In the genomic region with DNA sequence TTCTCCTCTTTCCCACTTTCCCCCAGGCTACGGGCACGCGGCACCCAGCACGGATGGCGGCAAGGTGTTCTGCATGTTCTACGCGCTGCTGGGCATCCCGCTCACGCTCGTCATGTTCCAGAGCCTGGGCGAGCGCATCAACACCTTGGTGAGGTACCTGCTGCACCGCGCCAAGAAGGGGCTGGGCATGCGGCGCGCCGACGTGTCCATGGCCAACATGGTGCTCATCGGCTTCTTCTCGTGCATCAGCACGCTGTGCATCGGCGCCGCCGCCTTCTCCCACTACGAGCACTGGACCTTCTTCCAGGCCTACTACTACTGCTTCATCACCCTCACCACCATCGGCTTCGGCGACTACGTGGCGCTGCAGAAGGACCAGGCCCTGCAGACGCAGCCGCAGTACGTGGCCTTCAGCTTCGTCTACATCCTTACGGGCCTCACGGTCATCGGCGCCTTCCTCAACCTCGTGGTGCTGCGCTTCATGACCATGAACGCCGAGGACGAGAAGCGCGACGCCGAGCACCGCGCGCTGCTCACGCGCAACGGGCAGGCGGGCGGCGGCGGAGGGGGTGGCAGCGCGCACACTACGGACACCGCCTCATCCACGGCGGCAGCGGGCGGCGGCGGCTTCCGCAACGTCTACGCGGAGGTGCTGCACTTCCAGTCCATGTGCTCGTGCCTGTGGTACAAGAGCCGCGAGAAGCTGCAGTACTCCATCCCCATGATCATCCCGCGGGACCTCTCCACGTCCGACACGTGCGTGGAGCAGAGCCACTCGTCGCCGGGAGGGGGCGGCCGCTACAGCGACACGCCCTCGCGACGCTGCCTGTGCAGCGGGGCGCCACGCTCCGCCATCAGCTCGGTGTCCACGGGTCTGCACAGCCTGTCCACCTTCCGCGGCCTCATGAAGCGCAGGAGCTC, we compare ENCODE assay signal across 1 cellular context.
TF ChIP-seq lines count a peak whose summit lies in the region.

No MANE protein-coding gene starts in this region.

TF ChIP-seq in A549, 52 proteins besides CTCF, POLR2A, EP300 and RAD21 (continued from another document):
- TF ChIP-seq, protein P1, sequence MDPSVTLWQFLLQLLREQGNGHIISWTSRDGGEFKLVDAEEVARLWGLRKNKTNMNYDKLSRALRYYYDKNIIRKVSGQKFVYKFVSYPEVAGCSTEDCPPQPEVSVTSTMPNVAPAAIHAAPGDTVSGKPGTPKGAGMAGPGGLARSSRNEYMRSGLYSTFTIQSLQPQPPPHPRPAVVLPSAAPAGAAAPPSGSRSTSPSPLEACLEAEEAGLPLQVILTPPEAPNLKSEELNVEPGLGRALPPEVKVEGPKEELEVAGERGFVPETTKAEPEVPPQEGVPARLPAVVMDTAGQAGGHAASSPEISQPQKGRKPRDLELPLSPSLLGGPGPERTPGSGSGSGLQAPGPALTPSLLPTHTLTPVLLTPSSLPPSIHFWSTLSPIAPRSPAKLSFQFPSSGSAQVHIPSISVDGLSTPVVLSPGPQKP (IDR thresholded peaks at IDR 0.05; ENCODE audit: low read depth, low read length) = no peak
- no peak for TF ChIP-seq RFX5 (IDR thresholded peaks at IDR 0.05)
